Comparison of ENCODE assay signal across 14 cellular contexts in the genomic region with DNA sequence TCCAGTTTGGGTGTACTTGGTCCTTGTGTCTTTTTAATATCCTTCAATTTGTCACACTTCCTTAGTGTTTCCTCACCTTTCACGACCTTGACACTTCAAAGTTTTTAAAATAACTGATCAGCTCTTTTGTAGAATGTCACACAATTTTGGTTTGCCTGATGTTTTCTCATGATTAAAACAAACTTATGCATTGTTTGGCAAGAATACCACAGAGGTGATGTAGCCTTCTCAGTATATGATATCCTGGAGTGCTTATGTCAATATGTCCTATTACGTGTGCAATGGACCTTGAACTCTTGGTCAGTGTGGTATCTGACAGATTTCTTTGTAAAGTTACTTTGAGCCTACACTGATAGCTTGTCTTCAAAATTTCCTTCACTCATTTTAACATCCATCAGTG.
"Had no signal": no experiment of that assay in that cellular context is flagged by ENCODE, and none has a peak within 500 bp of the region (broad histone marks: within the 10 kb centered on the region; RNA-seq: fewer than 3 reads in every experiment).

No MANE protein-coding gene starts in this region.

- H3K36me3 Mint-ChIP-seq: activated naive CD4-positive, alpha-beta T cell treated with anti-CD3 and anti-CD28 coated beads, Interleukin-2, amount 10 ng/mL, durations not matched to agents 7 days and 5 days had no signal

- H3K27me3 Mint-ChIP-seq: activated B cell treated with CpG ODN at 0.5 μM for 24 hours; activated naive CD4-positive, alpha-beta T cell treated with anti-CD3 and anti-CD28 coated beads, Interleukin-2, amount 10 ng/mL, durations not matched to agents 7 days and 5 days had no signal

- DNase-seq: activated B cell treated with CpG ODN at 0.5 μM for 24 hours; activated CD4-positive, alpha-beta T cell treated with anti-CD3 and anti-CD28 coated beads, Interleukin-2, amount 50 U/mL, for 1 hour; activated naive CD4-positive, alpha-beta T cell treated with anti-CD3 and anti-CD28 coated beads, Interleukin-2, amount 10 ng/mL, durations not matched to agents 7 days and 5 days; caudate nucleus; cortex of kidney; effector CD8-positive, alpha-beta T cell; foreskin melanocyte; head of caudate nucleus; left ventricle myocardium inferior; stimulated activated CD4-positive, alpha-beta T cell treated with anti-CD3 and anti-CD28 coated beads, Interleukin-2, amount 100 ng/mL, for 48 hours; stimulated activated naive CD4-positive, alpha-beta T cell treated with Interleukin-2 at 50 U/mL for 16 hours; upper lobe of right lung had no signal

- H3K4me1 Mint-ChIP-seq: activated B cell treated with CpG ODN at 0.5 μM for 24 hours; activated naive CD4-positive, alpha-beta T cell treated with anti-CD3 and anti-CD28 coated beads, Interleukin-2, amount 10 ng/mL, durations not matched to agents 7 days and 5 days; neural crest cell had no signal

- H3K27ac Mint-ChIP-seq: activated B cell treated with CpG ODN at 0.5 μM for 24 hours; activated naive CD4-positive, alpha-beta T cell treated with anti-CD3 and anti-CD28 coated beads, Interleukin-2, amount 10 ng/mL, durations not matched to agents 7 days and 5 days; activated T-helper 2 cell treated with anti-CD3 and anti-CD28 coated beads, Interferon-gamma antibody, Interleukin-2, Interleukin-4, amounts not matched to agents 10 μg/mL and 5 μg/mL and 100 μg/mL, durations not matched to agents 14 hours and 24 hours and 36 hours had no signal

- H3K4me3 Mint-ChIP-seq: activated B cell treated with CpG ODN at 0.5 μM for 24 hours; activated naive CD4-positive, alpha-beta T cell treated with anti-CD3 and anti-CD28 coated beads, Interleukin-2, amount 10 ng/mL, durations not matched to agents 7 days and 5 days; neural crest cell had no signal

- ATAC-seq: upper lobe of right lung had no signal
